ENCODE assay signal across 28 cellular contexts in the genomic region with DNA sequence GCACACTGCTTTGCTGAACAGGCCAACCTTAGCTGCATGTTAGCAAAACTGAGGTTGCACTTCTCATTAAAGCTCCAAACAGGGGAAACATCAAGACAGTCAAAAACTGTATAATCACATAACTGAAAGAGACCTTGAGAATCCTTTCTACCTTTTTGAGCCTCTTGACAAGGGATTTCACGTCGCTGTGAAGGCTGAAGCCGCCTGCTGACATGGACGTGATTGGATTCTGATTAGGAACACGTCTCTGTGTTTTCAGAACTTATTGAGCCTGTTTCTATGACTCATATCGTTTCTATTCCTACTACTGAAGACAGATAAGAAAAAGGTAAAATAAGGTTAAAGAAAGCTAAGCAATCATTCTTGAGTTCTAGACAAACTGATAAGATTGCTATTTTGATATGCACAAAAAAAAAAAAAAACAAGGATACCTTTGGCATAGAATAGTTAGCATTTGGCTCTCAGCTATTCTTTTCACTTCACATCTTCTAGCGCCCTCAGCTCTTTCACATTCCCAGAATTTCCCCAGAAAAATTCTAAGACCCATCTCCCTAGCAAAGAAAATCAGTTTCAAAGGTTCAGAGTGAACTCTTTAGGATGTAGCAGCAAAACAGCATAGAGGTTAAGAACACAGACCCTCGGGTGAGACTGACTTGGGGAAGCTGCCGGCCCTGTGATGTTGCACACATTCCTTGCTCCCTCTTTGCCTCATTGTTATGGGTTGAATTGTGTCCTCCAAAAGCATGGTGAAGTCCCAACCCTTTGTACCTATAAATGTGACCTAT.
"Had no signal": no experiment of that assay in that cellular context is flagged by ENCODE, and none has a peak within 500 bp of the region (broad histone marks: within the 10 kb centered on the region; RNA-seq: fewer than 3 reads in every experiment).

No MANE protein-coding gene starts in this region.

- FAIRE-seq: bronchial epithelial cell, endometrium, frontal cortex, islet of Langerhans, pancreas had no signal

- H3K4me2 ChIP-seq: smooth muscle cell had no signal

- H3K27ac ChIP-seq: pancreas, psoas muscle, SK-N-MC, stomach, thyroid gland had no signal

- H3K27me3 Mint-ChIP-seq: activated CD8-positive, alpha-beta T cell treated with anti-CD3 and anti-CD28 coated beads for 36 hours; activated naive CD8-positive, alpha-beta T cell treated with anti-CD3 and anti-CD28 coated beads for 36 hours; central memory CD8-positive, alpha-beta T cell; naive thymus-derived CD4-positive, alpha-beta T cell; stimulated activated naive B cell treated with anti-CD40 and anti-IgM and Interleukin-4, amounts not matched to agents 10 μg/mL and 1 μg/mL and 100 μg/mL, for 72 hours had no signal

- H3K4me3 Mint-ChIP-seq: activated CD8-positive, alpha-beta T cell treated with anti-CD3 and anti-CD28 coated beads for 36 hours; activated naive CD8-positive, alpha-beta T cell treated with anti-CD3 and anti-CD28 coated beads for 36 hours; activated T-cell treated with anti-CD3 and anti-CD28 coated beads, Interleukin-2, amount 50 U/mL, for 72 hours; central memory CD8-positive, alpha-beta T cell; dendritic cell treated with granulocyte-macrophage colony-stimulating factor and Interleukin-4, amounts not matched to agents 40 ng/mL and 50 ng/mL, for 4 days; naive thymus-derived CD4-positive, alpha-beta T cell; stimulated activated naive B cell treated with anti-CD40 and anti-IgM and Interleukin-4, amounts not matched to agents 10 μg/mL and 1 μg/mL and 100 μg/mL, for 72 hours had no signal

- ATAC-seq: activated CD8-positive, alpha-beta T cell treated with anti-CD3 and anti-CD28 coated beads for 36 hours; activated T-cell treated with anti-CD3 and anti-CD28 coated beads, Interleukin-2, amount 50 U/mL, for 72 hours; left cardiac atrium; naive thymus-derived CD4-positive, alpha-beta T cell; psoas muscle; stimulated activated naive B cell treated with anti-CD40 and anti-IgM and Interleukin-4, amounts not matched to agents 10 μg/mL and 1 μg/mL and 100 μg/mL, for 72 hours had no signal

- H3K4me1 ChIP-seq: pancreas, psoas muscle had no signal

- H3K9me3 Mint-ChIP-seq: activated CD8-positive, alpha-beta T cell treated with anti-CD3 and anti-CD28 coated beads for 36 hours; activated naive CD8-positive, alpha-beta T cell treated with anti-CD3 and anti-CD28 coated beads for 36 hours; activated T-cell treated with anti-CD3 and anti-CD28 coated beads, Interleukin-2, amount 50 U/mL, for 72 hours; central memory CD8-positive, alpha-beta T cell; dendritic cell treated with granulocyte-macrophage colony-stimulating factor and Interleukin-4, amounts not matched to agents 40 ng/mL and 50 ng/mL, for 4 days; naive thymus-derived CD4-positive, alpha-beta T cell; stimulated activated naive B cell treated with anti-CD40 and anti-IgM and Interleukin-4, amounts not matched to agents 10 μg/mL and 1 μg/mL and 100 μg/mL, for 72 hours had no signal

- H3K4me3 ChIP-seq: pancreas, psoas muscle, SK-N-MC, smooth muscle cell, stomach, thyroid gland had no signal

- H3K27ac Mint-ChIP-seq: activated CD8-positive, alpha-beta T cell treated with anti-CD3 and anti-CD28 coated beads for 36 hours; activated naive CD8-positive, alpha-beta T cell treated with anti-CD3 and anti-CD28 coated beads for 36 hours; activated T-cell treated with anti-CD3 and anti-CD28 coated beads, Interleukin-2, amount 50 U/mL, for 72 hours; dendritic cell treated with granulocyte-macrophage colony-stimulating factor and Interleukin-4, amounts not matched to agents 40 ng/mL and 50 ng/mL, for 4 days; stimulated activated naive B cell treated with anti-CD40 and anti-IgM and Interleukin-4, amounts not matched to agents 10 μg/mL and 1 μg/mL and 100 μg/mL, for 72 hours had no signal

- H3K9me3 ChIP-seq: pancreas, psoas muscle, stomach, thyroid gland had no signal

- DNase-seq: activated CD4-positive, alpha-beta T cell treated with anti-CD3 and anti-CD28 coated beads for 48 hours; activated CD8-positive, alpha-beta T cell treated with anti-CD3 and anti-CD28 coated beads for 36 hours; activated effector memory CD4-positive, alpha-beta T cell treated with Interleukin-2 at 50 U/mL for 16 hours; activated naive CD4-positive, alpha-beta T cell treated with Interleukin-2 at 50 U/mL for 16 hours; activated naive CD8-positive, alpha-beta T cell treated with anti-CD3 and anti-CD28 coated beads for 36 hours; activated T-cell treated with anti-CD3 and anti-CD28 coated beads, Interleukin-2, amount 50 U/mL, for 72 hours; amniotic stem cell; glutamatergic neuron; left cardiac atrium; mammary epithelial cell; midbrain; naive thymus-derived CD4-positive, alpha-beta T cell; pancreas; psoas muscle; stimulated activated CD4-positive, alpha-beta T cell treated with anti-CD3 and anti-CD28 coated beads, Interleukin-15, amount 100 ng/mL, for 24 hours; stimulated activated CD4-positive, alpha-beta T cell treated with anti-CD3 and anti-CD28 coated beads, Interleukin-2, amount 100 ng/mL, for 24 hours; stimulated activated naive B cell treated with anti-CD40 and anti-IgM and Interleukin-4, amounts not matched to agents 10 μg/mL and 1 μg/mL and 100 μg/mL, for 72 hours; stomach; SW 1271; thyroid gland had no signal

- H3K27me3 ChIP-seq: pancreas, stomach, thyroid gland had no signal

- H3K36me3 ChIP-seq: pancreas had no signal
